In the genomic region with DNA sequence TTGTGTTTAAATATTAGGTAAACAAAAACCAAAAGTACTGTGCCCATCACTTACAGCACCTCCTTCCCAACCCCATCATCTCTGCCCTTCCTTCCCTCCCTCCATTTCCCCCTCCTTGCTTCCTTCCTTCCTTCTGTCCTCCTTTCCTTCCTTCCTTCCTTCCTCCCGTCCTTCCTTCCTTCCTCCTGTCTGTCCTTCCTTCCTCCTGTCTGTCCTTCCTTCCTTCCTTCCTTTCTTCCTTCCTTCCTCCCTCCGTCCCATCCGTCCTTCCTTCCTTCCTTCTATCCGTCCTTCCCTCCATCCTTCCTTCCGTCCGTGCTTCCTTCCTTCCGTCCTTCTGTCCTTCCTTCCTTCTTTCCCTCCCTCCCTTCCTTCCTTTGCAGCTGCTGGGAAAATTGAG, we compare ENCODE assay signal across 26 cellular contexts.
"Had no signal": no experiment of that assay in that cellular context is flagged by ENCODE, and none has a peak within 500 bp of the region (broad histone marks: within the 10 kb centered on the region; RNA-seq: fewer than 3 reads in every experiment).

No MANE protein-coding gene starts in this region.

- H3K36me3 Mint-ChIP-seq: immature natural killer cell; naive thymus-derived CD4-positive, alpha-beta T cell; natural killer cell treated with Interleukin-12 subunit alpha and Interleukin-12 subunit beta and Interleukin-15 and Interleukin-18, amount 100 ng/mL, for 72 hours had no signal

- H3K4me3 Mint-ChIP-seq: immature natural killer cell; naive thymus-derived CD4-positive, alpha-beta T cell; natural killer cell treated with Interleukin-12 subunit alpha and Interleukin-12 subunit beta and Interleukin-15 and Interleukin-18, amount 100 ng/mL, for 72 hours; neural crest cell; stimulated activated naive CD8-positive, alpha-beta T cell treated with anti-CD3 and anti-CD28 coated beads, Interleukin-15, Interleukin-2, amounts not matched to agents 100 ng/mL and 50 ng/mL, for 24 hours had no signal

- H2AFZ ChIP-seq: parathyroid adenoma had no signal

- H3K4me1 Mint-ChIP-seq: immature natural killer cell; naive thymus-derived CD4-positive, alpha-beta T cell; neural crest cell had no signal

- H3K9ac ChIP-seq: parathyroid adenoma had no signal

- FAIRE-seq: islet of Langerhans, kidney, urothelium cell line had no signal

- H3K79me2 ChIP-seq: parathyroid adenoma had no signal

- DNase-seq: hypothalamus; kidney; left colon; left ventricle myocardium inferior; midbrain; mucosa of descending colon; occipital lobe; stimulated activated CD4-positive, alpha-beta T cell treated with anti-CD3 and anti-CD28 coated beads, Interleukin-12 subunit alpha, Interleukin-12 subunit beta, amount 100 ng/mL, for 4 hours; stimulated activated naive CD4-positive, alpha-beta T cell; tibial artery; upper lobe of right lung had no signal

- H3K9me3 ChIP-seq: mucosa of descending colon, neutrophil, right atrium auricular region, suprapubic skin, thoracic aorta, upper lobe of right lung had no signal

- H3K4me1 ChIP-seq: left ventricle myocardium inferior, parathyroid adenoma, suprapubic skin, tibial artery, upper lobe of right lung had no signal

- H3K9me3 Mint-ChIP-seq: immature natural killer cell; naive thymus-derived CD4-positive, alpha-beta T cell; natural killer cell treated with Interleukin-12 subunit alpha and Interleukin-12 subunit beta and Interleukin-15 and Interleukin-18, amount 100 ng/mL, for 72 hours; neural crest cell had no signal

- H3K4me3 ChIP-seq: left ventricle myocardium inferior, lung, mucosa of descending colon, right atrium auricular region, skin epidermis, suprapubic skin, thoracic aorta, tibial artery, upper lobe of right lung had no signal

- H3K27ac ChIP-seq: left ventricle myocardium inferior, neutrophil, parathyroid adenoma, right atrium auricular region, skin epidermis, suprapubic skin, thoracic aorta, tibial artery, upper lobe of right lung had no signal

- H3K36me3 ChIP-seq: left ventricle myocardium inferior, neutrophil, right atrium auricular region, suprapubic skin, thoracic aorta, tibial artery, upper lobe of right lung had no signal

- ATAC-seq: left colon; mucosa of descending colon; naive thymus-derived CD4-positive, alpha-beta T cell; natural killer cell treated with Interleukin-12 subunit alpha and Interleukin-12 subunit beta and Interleukin-15 and Interleukin-18, amount 100 ng/mL, for 72 hours; sciatic nerve; upper lobe of right lung had no signal

- H3K27me3 ChIP-seq: neutrophil, right atrium auricular region, upper lobe of right lung had no signal

- H3K27ac Mint-ChIP-seq: natural killer cell treated with Interleukin-12 subunit alpha and Interleukin-12 subunit beta and Interleukin-15 and Interleukin-18, amount 100 ng/mL, for 72 hours; stimulated activated naive CD8-positive, alpha-beta T cell treated with anti-CD3 and anti-CD28 coated beads, Interleukin-15, Interleukin-2, amounts not matched to agents 100 ng/mL and 50 ng/mL, for 24 hours had no signal
